In genomic region chr11:12142179-12142578, GRCh38 we compare ENCODE assay signal across 18 cellular contexts. TPM values are rescaled to one million over a fixed set of nuclear protein-coding genes. Genes with fewer than 3 reads are reported as not detected.
DNase-seq lines count a peak whose midpoint lies in the region; ATAC-seq and TF ChIP-seq lines count a peak whose summit lies in the region.
"Had no signal": no experiment of that assay in that cellular context is flagged by ENCODE, and none has a peak within 500 bp of the region (broad histone marks: within the 10 kb centered on the region; RNA-seq: fewer than 3 reads in every experiment).

No MANE protein-coding gene starts in this region.

- TF ChIP-seq CTCF in HFFc6 (IDR thresholded peaks at IDR 0.05) (no peak), RWPE2 (IDR thresholded peaks at IDR 0.05; ENCODE audit: poor library complexity, severe bottlenecking) (no peak), stomach (IDR thresholded peaks at IDR 0.05) (no peak), GM20000 (IDR thresholded peaks at IDR 0.05; ENCODE audit: extremely low read depth, missing control alignments) (no peak), GM10248 (IDR thresholded peaks at IDR 0.05; ENCODE audit: control extremely low read depth, extremely low read depth, low read depth, missing control alignments) (no peak)

- H3K9me3 ChIP-seq in RWPE2 (ENCODE audit: severe bottlenecking) (no peaks in the 10 kb centered on the region), stomach (no peaks in the 10 kb centered on the region)
- H3K9me3 ChIP-seq: BLaER1 treated with 17β-estradiol and CSF1 and Interleukin-3, amounts not matched to agents 10 nM and 100 nM had no signal

- H3K27ac Mint-ChIP-seq in HFFc6, result peak overlapping the region; percentile 98

- intact Hi-C loops in stomach (cut with DNase I; ENCODE audit: low total_unique reads), result no loop called here

- no peaks in the 10 kb centered on the region for H3K9me3 Mint-ChIP-seq in HFFc6

- WGBS in stomach, 5 donors, result 92 to 96% (median 95%) methylated on average over 2 of the region's 2 CpGs

- no peaks in the 10 kb centered on the region for H3K4me1 ChIP-seq in RWPE2 (ENCODE audit: insufficient read depth, poor library complexity, severe bottlenecking)
- peaks cover 32 to 80% (median 62%) of the 10 kb centered on the region in 4 donors for H3K4me1 ChIP-seq in stomach
- H3K4me1 ChIP-seq: SJCRH30 had no signal

- no peak for ATAC-seq in RWPE2 (ENCODE audit: low read depth)
- ATAC-seq: left lobe of liver had no signal

- H3K27me3 ChIP-seq in RWPE2 (ENCODE audit: insufficient read depth, poor library complexity, severe bottlenecking) (no peaks in the 10 kb centered on the region), stomach (no peaks in the 10 kb centered on the region)
- H3K27me3 ChIP-seq: BLaER1 treated with 17β-estradiol and CSF1 and Interleukin-3, amounts not matched to agents 10 nM and 100 nM; SJCRH30 had no signal

- H3K4me1 Mint-ChIP-seq in HFFc6 (ENCODE audit: low read depth), result peaks cover 77% of the 10 kb centered on the region
- H3K4me1 Mint-ChIP-seq: naive B cell had no signal

- CTCF ChIA-PET in GM10248 (lab: Yijun Ruan, JAX), result no interaction called here

- H3K36me3 Mint-ChIP-seq in HFFc6 (ENCODE audit: low read depth), result peaks cover 62% of the 10 kb centered on the region
- H3K36me3 Mint-ChIP-seq: naive B cell had no signal

- TF ChIP-seq POLR2A in stomach (IDR thresholded peaks at IDR 0.05), result no peak

- TF ChIP-seq EP300 in stomach (IDR thresholded peaks at IDR 0.05), result no peak

- H3K36me3 ChIP-seq in RWPE2 (ENCODE audit: low read depth), result peaks cover 96% of the 10 kb centered on the region
- H3K36me3 ChIP-seq in stomach, result peaks cover 0 to 13% (median 3%) of the 10 kb centered on the region in 4 donors
- H3K36me3 ChIP-seq: SJCRH30 had no signal

- H3K4me3 ChIP-seq in RWPE2 (ENCODE audit: severe bottlenecking), result no peak overlapping the region
- H3K4me3 ChIP-seq in stomach, result no peak overlapping the region
- H3K4me3 ChIP-seq: BLaER1 treated with 17β-estradiol and CSF1 and Interleukin-3, amounts not matched to agents 10 nM and 100 nM; SJCRH30 had no signal

- no peak for DNase-seq in HFFc6
- no peak for DNase-seq in RWPE2 (ENCODE audit: low spot score)
- no peak for DNase-seq in epithelial cell of prostate (ENCODE audit: low read depth, low spot score)
- DNase-seq in stomach, result no peak
- no peak for DNase-seq in GM20000 (ENCODE audit: low spot score)
- no peak for DNase-seq in NCI-H82 treated with DMSO at 0.1 percent for 48 hours (lab: John Stamatoyannopoulos, UW; ENCODE audit: unreplicated experiment)
- DNase-seq in GM10248 (ENCODE audit: extremely low spot score), result no peak
- DNase-seq: activated gamma-delta T cell; effector CD4-positive, alpha-beta T cell; Karpas-422; naive B cell; NCI-H146; NCI-H446 treated with DMSO at 0.1 percent for 48 hours; SJCRH30; stimulated activated CD4-positive, alpha-beta T cell treated with anti-CD3 and anti-CD28 coated beads, Interleukin-12 subunit alpha, Interleukin-12 subunit beta, amount 100 ng/mL, for 4 hours had no signal

- H3K27ac ChIP-seq in RWPE2 (ENCODE audit: poor library complexity, severe bottlenecking) (peak overlapping the region; percentile 37), epithelial cell of prostate (peak overlapping the region; percentile 72), stomach (peak overlapping the region in 3 of 5 donors; percentile 22 to 66 (median 59))
- H3K27ac ChIP-seq: BLaER1 treated with 17β-estradiol and CSF1 and Interleukin-3, amounts not matched to agents 10 nM and 100 nM; SJCRH30 had no signal

- H3K4me3 Mint-ChIP-seq in HFFc6, result no peak overlapping the region
- H3K4me3 Mint-ChIP-seq: naive B cell had no signal

- POLR2A ChIA-PET in GM10248 (lab: Yijun Ruan, JAX), result no interaction called here

- peaks cover 1% of the 10 kb centered on the region for H3K27me3 Mint-ChIP-seq in HFFc6 (ENCODE audit: insufficient read depth)
- H3K27me3 Mint-ChIP-seq: naive B cell, progenitor cell of endocrine pancreas had no signal

RNA-seq across cellular contexts. Expression of gene MICAL2, which starts 31.8 kb away (rescaled TPM):
- 100 to 1,000 TPM; 199 to 252 (median 233) TPM for total RNA-seq in HFFc6 (2021; fragmentation: NEBNext Ultra II Directional; extraction: Animal tissue kit (Norgen Biotek cat#: 25700))
- total RNA-seq in stomach, result 100 to 1,000 TPM in 2 of 5 donors, 10 to 100 TPM in 3; 82.6 to 165 (median 86.1) TPM
- polyA plus RNA-seq in stomach, result 10 to 100 TPM; 11.2 to 31.4 (median 13.3) TPM
